Comparison of ENCODE assay signal across 8 cellular contexts in the genomic region with DNA sequence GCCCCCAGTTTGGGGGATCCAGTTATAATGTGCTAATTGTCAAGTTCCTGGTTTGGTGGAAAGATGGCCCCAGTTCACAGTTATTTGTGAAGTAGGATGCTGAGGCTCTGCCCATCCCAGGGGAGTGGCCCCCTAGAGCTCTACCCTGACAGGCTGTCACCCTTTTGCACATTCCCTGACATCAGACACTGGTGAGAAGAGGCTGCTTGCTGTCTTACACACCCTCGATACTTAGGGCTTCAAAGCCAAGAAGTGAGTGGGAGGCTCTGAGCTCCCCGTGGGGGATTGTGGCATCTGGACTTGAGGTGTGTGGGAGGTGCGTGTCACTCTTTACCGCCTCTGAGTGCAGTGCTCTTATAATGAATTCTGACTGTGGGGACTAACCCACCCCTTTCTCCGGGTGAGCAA.
DNase-seq lines count a peak whose midpoint lies in the region; ATAC-seq and TF ChIP-seq lines count a peak whose summit lies in the region.

No MANE protein-coding gene starts in this region.

- peaks cover 9% of the 10 kb centered on the region for H3K36me3 Mint-ChIP-seq in natural killer cell

- no peaks in the 10 kb centered on the region for H3K9me3 ChIP-seq in PC-9 (ENCODE audit: insufficient read depth, low read depth)

- H3K4me3 ChIP-seq in PC-9, result no peak overlapping the region

- intact Hi-C loops in natural killer cell (cut with micrococcal nuclease), result no loop called here
- intact Hi-C loops in PC-9 (cut with micrococcal nuclease; ENCODE audit: unreplicated experiment), result loop anchor here (10.0 kb wide), 1 partner anchor 179 kb away; a partner anchor contains a TSS

- POLR2A ChIA-PET in PC-9 (lab: Charles Lee; ENCODE audit: unreplicated experiment), result no interaction called here

- BruUV-seq in PC-9 (replicated peaks; lab: Mats Ljungman, UMichigan), result no TSS peak

- H3K4me2 ChIP-seq in PC-9, result no peak overlapping the region

- peaks cover 34 to 49% of the 10 kb centered on the region in 2 donors for H3K4me1 Mint-ChIP-seq in natural killer cell

- H3K27me3 Mint-ChIP-seq in natural killer cell (ENCODE audit: low read depth in 2 of 2), result no peaks in the 10 kb centered on the region

- H3K79me2 ChIP-seq in PC-9 (ENCODE audit: low read depth), result no peaks in the 10 kb centered on the region

- H3K4me1 ChIP-seq in PC-9 (replicated peaks; ENCODE audit: insufficient read depth), result peaks cover 38% of the 10 kb centered on the region

- no peaks in the 10 kb centered on the region for H3K27me3 ChIP-seq in PC-9 (ENCODE audit: insufficient read depth, low read depth)

- H4K20me1 ChIP-seq in PC-9 (ENCODE audit: insufficient read depth), result no peaks in the 10 kb centered on the region

- no peak for TF ChIP-seq CTCF in natural killer cell (IDR thresholded peaks at IDR 0.05)
- no peak for TF ChIP-seq CTCF in PC-9 (conservative IDR thresholded peaks at IDR 0.05)

- peak; percentile 9 to 48 for DNase-seq in activated CD4-positive, alpha-beta T cell treated with anti-CD3 and anti-CD28 coated beads, Interleukin-2, amount 50 U/mL, for 24 hours (ENCODE audit: low read depth in 1 of 2, low spot score in 1 of 2)
- DNase-seq in natural killer cell (no peak), DMS53 treated with DMSO at 0.1 percent for 48 hours (lab: John Stamatoyannopoulos, UW; ENCODE audit: unreplicated experiment) (no peak), NK-92 (lab: John Stamatoyannopoulos, UW; ENCODE audit: unreplicated experiment) (no peak), PC-9 (no peak)
- no peak for DNase-seq in effector CD4-positive, alpha-beta T cell

- CTCF ChIA-PET in PC-9 (lab: Charles Lee), result no interaction called here

- no peak overlapping the region for H2AFZ ChIP-seq in PC-9

- H3K9me3 Mint-ChIP-seq in natural killer cell, result no peaks in the 10 kb centered on the region

- no peaks in the 10 kb centered on the region for H3K9me2 ChIP-seq in PC-9 (ENCODE audit: insufficient read depth)

- no peaks in the 10 kb centered on the region for H3K36me3 ChIP-seq in PC-9 (ENCODE audit: low read depth)

- ATAC-seq in GM18873 (IDR thresholded peaks at IDR 0.05; ENCODE audit: low FRiP score, unreplicated experiment) (peak; percentile 75), HG02852 (IDR thresholded peaks at IDR 0.05; ENCODE audit: unreplicated experiment) (peak; percentile 77), natural killer cell (peak; percentile 47 to 57 (median 48))

- no peak overlapping the region for H3K27ac ChIP-seq in PC-9

- H3F3A ChIP-seq in PC-9 (ENCODE audit: insufficient read depth, low read depth), result peaks cover 25% of the 10 kb centered on the region

- peak overlapping the region; percentile 76 to 82 for H3K27ac Mint-ChIP-seq in natural killer cell

- no peak overlapping the region for H3K4me3 Mint-ChIP-seq in natural killer cell

Comparison
In these comparisons a context has a peak if more than half of its experiments do, and no peak if none do; other contexts are left out.
1. DNase-seq: peak in activated CD4-positive, alpha-beta T cell treated with anti-CD3 and anti-CD28 coated beads, Interleukin-2, amount 50 U/mL, for 24 hours (2 of 2); none in natural killer cell (single experiment), DMS53 treated with DMSO at 0.1 percent for 48 hours (single experiment), NK-92 (single experiment), effector CD4-positive, alpha-beta T cell (single experiment) and PC-9 (0 of 2).
2. Peak in every context shown above with its lines, with median percentiles within 50 percentile points of each other: ATAC-seq.